13 cellular contexts compared by ENCODE assay signal in the genomic region with DNA sequence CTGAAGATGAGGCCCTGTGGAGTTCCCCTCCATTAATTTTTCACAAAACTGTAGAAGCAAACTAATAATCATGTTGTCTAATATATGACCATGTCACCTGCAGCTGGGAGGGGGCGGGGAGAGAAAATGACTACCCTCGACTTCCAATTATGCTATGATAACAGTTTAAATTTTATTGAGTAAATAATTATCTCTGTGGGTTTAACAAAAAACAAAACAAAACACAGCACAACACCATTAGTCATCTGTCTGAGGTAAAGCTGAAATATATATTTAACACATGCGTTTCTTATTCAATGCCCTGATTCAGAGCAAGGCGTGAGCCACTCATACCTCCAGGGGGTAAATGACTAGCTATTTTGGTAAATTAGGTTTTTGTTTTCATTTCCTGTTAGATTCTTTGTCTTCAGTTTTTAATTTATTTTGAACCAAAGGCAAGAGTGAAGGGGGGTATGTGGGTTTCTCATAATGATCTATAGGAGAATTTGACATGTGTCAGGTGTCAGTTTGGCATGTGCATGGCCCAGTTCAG.
A peak's percentile ranks its signal among the peaks of the same experiment; 100 is the strongest.
DNase-seq lines count a peak whose midpoint lies in the region; ATAC-seq, FAIRE-seq and TF ChIP-seq lines count a peak whose summit lies in the region.
"Had no signal": no experiment of that assay in that cellular context is flagged by ENCODE, and none has a peak within 500 bp of the region (broad histone marks: within the 10 kb centered on the region; RNA-seq: fewer than 3 reads in every experiment).

No MANE protein-coding gene starts in this region.

- no peaks in the 10 kb centered on the region for H3K36me3 ChIP-seq in GM12878 (ENCODE audit: control insufficient read depth in 2 of 2, insufficient read depth in 2 of 2, low read length in 1 of 2)

- H3K4me1 Mint-ChIP-seq in activated CD4-positive, alpha-beta T cell treated with anti-CD3 and anti-CD28 coated beads for 36 hours = peaks cover 5% of the 10 kb centered on the region

- no peak for TF ChIP-seq CTCF in GM12878 (IDR thresholded peaks at IDR 0.05 in 2 of 3, conservative IDR thresholded peaks at IDR 0.05 in 1 of 3; ENCODE audit: control insufficient read depth in 2 of 3, extremely low read depth in 1 of 3, insufficient read depth in 1 of 3, low read depth in 3 of 3, low read length in 3 of 3)

- H2AFZ ChIP-seq in GM12878 (ENCODE audit: control insufficient read depth, low read depth, low read length) = no peak overlapping the region

- TF ChIP-seq RAD21 in GM12878 (IDR thresholded peaks at IDR 0.05; ENCODE audit: insufficient read depth, low read depth, low read length) = no peak

- TF ChIP-seq EP300 in GM12878 (IDR thresholded peaks at IDR 0.05; ENCODE audit: borderline replicate concordance in 1 of 2, control insufficient read depth in 1 of 2, low read depth in 2 of 2, low read length in 2 of 2) = no peak

- H3K79me2 ChIP-seq in GM12878 (ENCODE audit: control insufficient read depth, insufficient read depth, low read length) = no peaks in the 10 kb centered on the region

- H3K36me3 Mint-ChIP-seq in activated CD4-positive, alpha-beta T cell treated with anti-CD3 and anti-CD28 coated beads for 36 hours (ENCODE audit: low read depth) = no peaks in the 10 kb centered on the region

- SMC1A ChIA-PET in GM12878 (lab: Charles Lee; ENCODE audit: uncharacterized antibody, unreplicated experiment) = interaction anchor here (0.9 to 1.0 kb wide), 2 partner anchors 8 to 9 kb away, joined by 3 read pairs; no protein-coding TSS in a partner anchor

- no peak for TF ChIP-seq POLR2A in GM12878 (IDR thresholded peaks at IDR 0.05; ENCODE audit: low read depth, low read length)

- H3K9ac ChIP-seq in GM12878 (ENCODE audit: control insufficient read depth, insufficient read depth, low read length) = no peak overlapping the region

- WGBS in GM12878 (ENCODE audit: insufficient coverage, insufficient replicate concordance, low lambda C conversion rate, missing lambda C conversion rate) = 19% methylated on average over 4 of the region's 4 CpGs

- RAD21 ChIA-PET in GM12878 (lab: Charles Lee; ENCODE audit: unreplicated experiment) = interaction anchor here (2.3 kb wide), 1 partner anchor 19 kb away, joined by 7 read pairs; no protein-coding TSS in a partner anchor

- in situ Hi-C loops in GM12878 (cut with MboI) = no loop called here

- H3K27me3 Mint-ChIP-seq in activated CD4-positive, alpha-beta T cell treated with anti-CD3 and anti-CD28 coated beads for 36 hours = peaks cover 2% of the 10 kb centered on the region

- H3K4me3 ChIP-seq in GM12878 = no peak overlapping the region
- H3K4me3 ChIP-seq: A549 had no signal

- H4K20me1 ChIP-seq in GM12878 (ENCODE audit: control insufficient read depth, insufficient read depth) = no peaks in the 10 kb centered on the region

- H3K9me3 ChIP-seq in GM12878 (replicated peaks; ENCODE audit: control insufficient read depth, insufficient read depth, low read length) = no peaks in the 10 kb centered on the region

- no peaks in the 10 kb centered on the region for H3K4me1 ChIP-seq in GM12878 (ENCODE audit: control insufficient read depth, insufficient read depth, low read length)

- H3K4me3 Mint-ChIP-seq in activated CD4-positive, alpha-beta T cell treated with anti-CD3 and anti-CD28 coated beads for 36 hours = no peak overlapping the region
- H3K4me3 Mint-ChIP-seq: neural crest cell had no signal

- peak; percentile 30 for DNase-seq in activated CD4-positive, alpha-beta T cell treated with anti-CD3 and anti-CD28 coated beads for 36 hours
- no peak for DNase-seq in activated CD4-positive, alpha-beta T cell treated with anti-CD3 and anti-CD28 coated beads, Interleukin-2, amount 50 U/mL, for 1 hour
- DNase-seq in GM12878 (ENCODE audit: low read depth, low spot score) (no peak), ecto neural progenitor cell (ENCODE audit: low spot score) (no peak), putamen (ENCODE audit: low spot score) (no peak)
- DNase-seq: DMS 273 treated with DMSO at 0.1 percent for 48 hours, islet precursor cell, PC-3 had no signal

- peak; percentile 91 for ATAC-seq in activated CD4-positive, alpha-beta T cell treated with anti-CD3 and anti-CD28 coated beads for 36 hours
- ATAC-seq in GM19463 (IDR thresholded peaks at IDR 0.05; ENCODE audit: unreplicated experiment) (peak; percentile 78), HG03457 (IDR thresholded peaks at IDR 0.05; ENCODE audit: unreplicated experiment) (peak; percentile 61), GM12878 (peak; percentile 80), HG03025 (IDR thresholded peaks at IDR 0.05; ENCODE audit: low FRiP score, unreplicated experiment) (no peak)
- ATAC-seq: A549, PC-3 had no signal

- peaks cover 4% of the 10 kb centered on the region for H3K9me3 Mint-ChIP-seq in activated CD4-positive, alpha-beta T cell treated with anti-CD3 and anti-CD28 coated beads for 36 hours (ENCODE audit: low read depth)

- CTCF ChIA-PET in activated CD4-positive, alpha-beta T cell treated with anti-CD3 and anti-CD28 coated beads for 36 hours (lab: Charles Lee) = interaction anchor here (0.7 to 1.6 kb wide), 4 partner anchors 10 to 25 kb away, joined by 3 to 7 read pairs (median 4); no protein-coding TSS in a partner anchor
- CTCF ChIA-PET in GM12878 (lab: Yijun Ruan, JAX) = interaction anchor here (0.8 to 1.7 kb wide), 3 partner anchors 10 to 17 kb away, joined by 3 to 7 read pairs (median 5); no protein-coding TSS in a partner anchor

- no peak for FAIRE-seq in GM12878 (lab: Jason Lieb, UNC)
- FAIRE-seq: A549 had no signal

- BruUV-seq in GM12878 (replicated peaks; lab: Mats Ljungman, UMichigan) = no TSS peak

- no peak overlapping the region for H3K4me2 ChIP-seq in GM12878 (ENCODE audit: control insufficient read depth, insufficient read depth)
- H3K4me2 ChIP-seq: A549 had no signal

- POLR2A ChIA-PET in activated CD4-positive, alpha-beta T cell treated with anti-CD3 and anti-CD28 coated beads for 36 hours (lab: Charles Lee) = interaction anchor here (0.7 to 1.3 kb wide), 3 partner anchors 20 to 41 kb away, joined by 3 read pairs; no protein-coding TSS in a partner anchor
- POLR2A ChIA-PET in GM12878 (lab: Charles Lee) = no interaction called here

- no peak overlapping the region for H3K27ac Mint-ChIP-seq in activated CD4-positive, alpha-beta T cell treated with anti-CD3 and anti-CD28 coated beads for 36 hours

- no peaks in the 10 kb centered on the region; a peak in 1 of 4 replicates for H3K27me3 ChIP-seq in GM12878 (replicated peaks in 1 of 2; ENCODE audit: control insufficient read depth in 2 of 2, insufficient read depth in 2 of 2, low read length in 1 of 2)

- intact Hi-C loops in activated CD4-positive, alpha-beta T cell treated with anti-CD3 and anti-CD28 coated beads for 36 hours (cut with DNase I, micrococcal nuclease) = loop anchor here in 1 of 2 experiments (5.0 kb wide), 1 partner anchor 77 kb away; a partner anchor contains a TSS
- intact Hi-C loops in GM12878 (cut with micrococcal nuclease; ENCODE audit: unreplicated experiment) = no loop called here

- no peak overlapping the region for H3K27ac ChIP-seq in GM12878 (ENCODE audit: control insufficient read depth, insufficient read depth)
- H3K27ac ChIP-seq: A549 had no signal

TF ChIP-seq in GM12878, 131 proteins besides CTCF, POLR2A, EP300 and RAD21:
- TF ChIP-seq ZBED1 (IDR thresholded peaks at IDR 0.05; ENCODE audit: borderline replicate concordance) = no peak
- TF ChIP-seq, protein P1, sequence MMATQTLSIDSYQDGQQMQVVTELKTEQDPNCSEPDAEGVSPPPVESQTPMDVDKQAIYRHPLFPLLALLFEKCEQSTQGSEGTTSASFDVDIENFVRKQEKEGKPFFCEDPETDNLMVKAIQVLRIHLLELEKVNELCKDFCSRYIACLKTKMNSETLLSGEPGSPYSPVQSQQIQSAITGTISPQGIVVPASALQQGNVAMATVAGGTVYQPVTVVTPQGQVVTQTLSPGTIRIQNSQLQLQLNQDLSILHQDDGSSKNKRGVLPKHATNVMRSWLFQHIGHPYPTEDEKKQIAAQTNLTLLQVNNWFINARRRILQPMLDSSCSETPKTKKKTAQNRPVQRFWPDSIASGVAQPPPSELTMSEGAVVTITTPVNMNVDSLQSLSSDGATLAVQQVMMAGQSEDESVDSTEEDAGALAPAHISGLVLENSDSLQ (IDR thresholded peaks at IDR 0.05) = peak; percentile 50
- TF ChIP-seq MTA2 (IDR thresholded peaks at IDR 0.05; ENCODE audit: low read depth) = peak; percentile 60
